ENCODE assay signal across 8 cellular contexts in genomic region chr16:4936181-4936990, GRCh38. TPM values are rescaled to one million over a fixed set of nuclear protein-coding genes. Genes with fewer than 3 reads are reported as not detected.
DNase-seq lines count a peak whose midpoint lies in the region; ATAC-seq and TF ChIP-seq lines count a peak whose summit lies in the region.

No MANE protein-coding gene starts in this region.

- no peaks in the 10 kb centered on the region for H3K36me3 Mint-ChIP-seq in T-helper 1 cell treated with Interleukin-12 subunit alpha and Interleukin-12 subunit beta and Interleukin-4 antibody, amounts not matched to agents 30 μg/mL and 1 μg/mL, for 36 hours (ENCODE audit: low read depth)

- intact Hi-C loops in PC-9 (cut with micrococcal nuclease; ENCODE audit: unreplicated experiment) = loop anchor here (1.0 to 2.0 kb wide), 3 partner anchors 9 to 54 kb away; no protein-coding TSS in a partner anchor

- H3K27ac ChIP-seq in PC-9 (peak overlapping the region; percentile 38; the same call in 1 of the 2 replicates), esophagus (ENCODE audit: low read depth in 2 of 2, low read length in 1 of 2) (peak overlapping the region; percentile 95 to 98)

- peaks cover 35% of the 10 kb centered on the region for H3K27me3 Mint-ChIP-seq in T-helper 1 cell treated with Interleukin-12 subunit alpha and Interleukin-12 subunit beta and Interleukin-4 antibody, amounts not matched to agents 30 μg/mL and 1 μg/mL, for 36 hours (ENCODE audit: low read depth)

- BruUV-seq in PC-9 (replicated peaks; lab: Mats Ljungman, UMichigan) = TSS peak; percentile 36

- peaks cover 6% of the 10 kb centered on the region; the same call in 1 of the 2 replicates for H3K36me3 ChIP-seq in PC-9 (ENCODE audit: low read depth)
- peaks cover 0 to 20% of the 10 kb centered on the region in 2 donors for H3K36me3 ChIP-seq in esophagus (ENCODE audit: control insufficient read depth in 2 of 2, insufficient read depth in 2 of 2, low read length in 1 of 2)
- H3K36me3 ChIP-seq in neuron (ENCODE audit: insufficient read depth, low read length) = no peaks in the 10 kb centered on the region

- H3K9me3 ChIP-seq in PC-9 (ENCODE audit: insufficient read depth, low read depth) = no peaks in the 10 kb centered on the region
- no peaks in the 10 kb centered on the region for H3K9me3 ChIP-seq in esophagus (ENCODE audit: control insufficient read depth in 2 of 2, insufficient read depth in 1 of 2, low read depth in 1 of 2, low read length in 1 of 2)
- no peaks in the 10 kb centered on the region for H3K9me3 ChIP-seq in neuron (ENCODE audit: low read length)

- 0 out of 2 replicates have a peak, but pooled peaks cover 5% of the 10 kb centered on the region for H3F3A ChIP-seq in PC-9 (ENCODE audit: insufficient read depth, low read depth)

- H3K4me3 ChIP-seq in PC-9 (peak overlapping the region; percentile 99), esophagus (ENCODE audit: low read depth in 1 of 2, low read length in 2 of 2) (peak overlapping the region; percentile 77 to 89), neuron (ENCODE audit: low read length) (peak overlapping the region; percentile 26)

- no peaks in the 10 kb centered on the region for H3K9me2 ChIP-seq in PC-9 (ENCODE audit: insufficient read depth)

- H3K4me3 Mint-ChIP-seq in T-helper 1 cell treated with Interleukin-12 subunit alpha and Interleukin-12 subunit beta and Interleukin-4 antibody, amounts not matched to agents 30 μg/mL and 1 μg/mL, for 36 hours = peak overlapping the region; percentile 42

- peaks cover 3% of the 10 kb centered on the region for H3K4me1 Mint-ChIP-seq in T-helper 1 cell treated with Interleukin-12 subunit alpha and Interleukin-12 subunit beta and Interleukin-4 antibody, amounts not matched to agents 30 μg/mL and 1 μg/mL, for 36 hours (ENCODE audit: low read depth)

- POLR2A ChIA-PET in PC-9 (lab: Charles Lee; ENCODE audit: unreplicated experiment) = interaction anchor here (0.6 to 1.2 kb wide), 5 partner anchors 8 to 243 kb away, joined by 3 to 6 read pairs (median 4); partner anchors contain the start of gene NUDT16L1

- H3K4me2 ChIP-seq in PC-9 = peak overlapping the region; percentile 96

- no peak for ATAC-seq in GM21390 (IDR thresholded peaks at IDR 0.05; ENCODE audit: unreplicated experiment)

- no peak overlapping the region for H3K27ac Mint-ChIP-seq in T-helper 1 cell treated with Interleukin-12 subunit alpha and Interleukin-12 subunit beta and Interleukin-4 antibody, amounts not matched to agents 30 μg/mL and 1 μg/mL, for 36 hours

- CTCF ChIA-PET in PC-9 (lab: Charles Lee) = interaction anchor here (0.6 to 0.7 kb wide), 5 partner anchors 8 to 679 kb away, joined by 3 to 13 read pairs (median 4); partner anchors contain the start of gene ROGDI

- peaks cover 50% of the 10 kb centered on the region for H3K79me2 ChIP-seq in PC-9 (ENCODE audit: low read depth)

- H2AFZ ChIP-seq in PC-9 (peak overlapping the region; percentile 76; the same call in 1 of the 2 replicates), neuron (ENCODE audit: low read depth, low read length) (no peak overlapping the region)

- peaks cover 34% of the 10 kb centered on the region for H3K4me1 ChIP-seq in PC-9 (replicated peaks; ENCODE audit: insufficient read depth)
- H3K4me1 ChIP-seq in esophagus (ENCODE audit: control insufficient read depth in 2 of 2, insufficient read depth in 2 of 2, low read length in 1 of 2) = peaks cover 0 to 30% of the 10 kb centered on the region in 2 donors
- peaks cover 7% of the 10 kb centered on the region for H3K4me1 ChIP-seq in neuron (ENCODE audit: insufficient read depth, low read length)

- whole genome bisulfite sequencing in esophagus, 2 donors = 2% methylated on average over 58 to 64 of the region's 64 CpGs

- no peak for DNase-seq in T-helper 1 cell
- peak; percentile 40 to 82 for DNase-seq in PC-9
- no peak for DNase-seq in AG08395 (ENCODE audit: low spot score)
- no peak for DNase-seq in NCI-H1092 treated with DMSO at 0.1 percent for 48 hours (lab: John Stamatoyannopoulos, UW)

- peaks cover 30% of the 10 kb centered on the region for H4K20me1 ChIP-seq in PC-9 (ENCODE audit: insufficient read depth)

- H3K9me3 Mint-ChIP-seq in T-helper 1 cell treated with Interleukin-12 subunit alpha and Interleukin-12 subunit beta and Interleukin-4 antibody, amounts not matched to agents 30 μg/mL and 1 μg/mL, for 36 hours = no peaks in the 10 kb centered on the region

- no peaks in the 10 kb centered on the region for H3K27me3 ChIP-seq in PC-9 (ENCODE audit: insufficient read depth, low read depth)
- no peaks in the 10 kb centered on the region for H3K27me3 ChIP-seq in esophagus (ENCODE audit: control insufficient read depth in 1 of 2, insufficient read depth in 2 of 2, low read length in 2 of 2)
- H3K27me3 ChIP-seq in neuron (ENCODE audit: insufficient read depth, low read length) = peaks cover 59% of the 10 kb centered on the region

- peak; percentile 58; the same call in 1 of the 2 replicates for TF ChIP-seq CTCF in PC-9 (conservative IDR thresholded peaks at IDR 0.05)

RNA-seq across cellular contexts. Expression of gene PPL, which starts 0.6 kb away (rescaled TPM):
- total RNA-seq in PC-9 (2021) = 184 and 187 TPM in 2 replicates
- polyA plus RNA-seq in esophagus = 100 to 1,000 TPM; 561 to 739 TPM

RNA-seq across cellular contexts. Expression of gene SEC14L5, which starts 21.7 kb away (rescaled TPM):
- total RNA-seq in PC-9 (2021) = 1.1 and 1.8 TPM in 2 replicates
- polyA plus RNA-seq in esophagus = under 1 TPM; 0.19 to 0.49 TPM

Comparison
In these comparisons a context has a peak if more than half of its experiments do, and no peak if none do; other contexts are left out.
1. DNase-seq: peak in PC-9 (2 of 2); none in T-helper 1 cell (0 of 5), AG08395 (single experiment) and NCI-H1092 treated with DMSO at 0.1 percent for 48 hours (single experiment).
2. H3K4me3 ChIP-seq: peak in every context shown above with its lines; median percentile 99 in PC-9; 83 in esophagus; 26 in neuron.